Comparison of ENCODE assay signal across 9 cellular contexts in the genomic region with DNA sequence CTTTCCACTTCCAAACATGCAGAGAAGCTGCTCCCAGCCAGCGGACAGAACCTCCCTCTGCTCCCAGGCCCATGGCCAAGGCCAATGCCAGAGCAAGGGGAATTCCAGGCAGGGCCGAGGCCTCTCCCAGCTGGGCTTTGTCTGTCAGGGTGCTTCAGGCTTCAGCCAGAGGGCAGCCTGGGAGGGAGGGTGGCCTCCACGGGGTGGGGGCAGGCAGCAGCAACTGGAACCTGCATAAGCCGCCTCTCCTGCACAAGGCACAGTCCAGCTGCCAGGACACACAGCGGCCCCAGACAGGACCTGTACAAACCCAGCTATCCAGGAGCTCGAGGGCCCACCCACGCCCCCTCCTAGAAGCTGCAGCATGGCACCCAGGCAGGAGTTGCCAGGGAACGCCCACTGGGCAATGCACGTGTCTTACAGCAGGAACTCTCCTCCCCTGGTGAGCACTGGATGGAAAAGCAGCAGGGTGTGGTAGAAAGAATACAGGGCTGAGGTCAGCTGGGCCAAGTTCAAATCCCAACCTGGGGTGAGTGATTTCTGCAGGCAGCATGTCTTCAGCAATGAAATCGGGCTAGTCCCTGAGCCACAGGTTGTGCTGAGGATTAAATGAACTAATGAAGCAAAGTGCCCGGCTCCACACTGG. TPM values are rescaled to one million over a fixed set of nuclear protein-coding genes. Genes with fewer than 3 reads are reported as not detected.
DNase-seq lines count a peak whose midpoint lies in the region; ATAC-seq, FAIRE-seq and TF ChIP-seq lines count a peak whose summit lies in the region.
"Had no signal": no experiment of that assay in that cellular context is flagged by ENCODE, and none has a peak within 500 bp of the region (broad histone marks: within the 10 kb centered on the region; RNA-seq: fewer than 3 reads in every experiment).

No MANE protein-coding gene starts in this region.

- DNase-seq in Karpas-422 (no peak), bronchial epithelial cell (ENCODE audit: low read depth) (peak; percentile 69), left colon (peak; percentile 85 to 90), stomach (peak; percentile 75), NCI-H1694 treated with DMSO at 0.1 percent for 48 hours (lab: John Stamatoyannopoulos, UW) (no peak), NCI-H524 (lab: John Stamatoyannopoulos, UW) (no peak)
- DNase-seq in activated CD4-positive, alpha-beta T cell treated with anti-CD3 and anti-CD28 coated beads, Interleukin-2, amount 50 U/mL, for 48 hours: no peak
- no peak for DNase-seq in stimulated activated naive CD4-positive, alpha-beta T cell treated with Interleukin-2 at 50 U/mL for 16 hours (lab: John Stamatoyannopoulos, UW)

- FAIRE-seq in bronchial epithelial cell (lab: Jason Lieb, UNC): peak; percentile 76

- 21 to 33% (median 23%) methylated on average over 7 to 11 of the region's 11 CpGs for WGBS in stomach, 5 donors

- H3K9me3 ChIP-seq in Karpas-422 (ENCODE audit: low read length) (no peaks in the 10 kb centered on the region), stomach (no peaks in the 10 kb centered on the region)

- TF ChIP-seq CTCF in bronchial epithelial cell (IDR thresholded peaks at IDR 0.05; ENCODE audit: insufficient read depth, low read length, severe bottlenecking) (no peak), stomach (IDR thresholded peaks at IDR 0.05) (peak in 1 of 7 experiments; percentile 9)

- peaks cover 8% of the 10 kb centered on the region; the same call in 1 of the 2 replicates for H3K36me3 ChIP-seq in Karpas-422 (ENCODE audit: insufficient read depth, low read length)
- H3K36me3 ChIP-seq in bronchial epithelial cell (ENCODE audit: control insufficient read depth, insufficient read depth, low read length): peaks cover 3% of the 10 kb centered on the region
- H3K36me3 ChIP-seq in stomach: peaks cover 0 to 2% (median 0%) of the 10 kb centered on the region in 4 donors

- TF ChIP-seq POLR2A in stomach (IDR thresholded peaks at IDR 0.05): no peak

- peaks cover 24% of the 10 kb centered on the region; the same call in 1 of the 2 replicates for H4K20me1 ChIP-seq in Karpas-422 (ENCODE audit: insufficient read depth, low read depth, low read length)

- H3K4me1 ChIP-seq in Karpas-422 (ENCODE audit: low read length): peaks cover 93% of the 10 kb centered on the region
- H3K4me1 ChIP-seq in stomach: peaks cover 85 to 98% (median 98%) of the 10 kb centered on the region in 4 donors

- intact Hi-C loops in left colon (cut with DNase I, micrococcal nuclease): no loop called here
- intact Hi-C loops in stomach (cut with DNase I; ENCODE audit: low total_unique reads): loop anchor here (10.0 kb wide), 1 partner anchor 102 kb away; no protein-coding TSS in a partner anchor

- ATAC-seq in left colon: peak; percentile 84

- H3K27me3 ChIP-seq in Karpas-422 (ENCODE audit: low read length) (no peaks in the 10 kb centered on the region), bronchial epithelial cell (ENCODE audit: control insufficient read depth, insufficient read depth, low read length) (no peaks in the 10 kb centered on the region), stomach (no peaks in the 10 kb centered on the region)

- H3K9me2 ChIP-seq in Karpas-422 (replicated peaks; ENCODE audit: insufficient read depth, low read length): no peaks in the 10 kb centered on the region

- TF ChIP-seq EP300 in stomach (IDR thresholded peaks at IDR 0.05): peak; percentile 40

- no peak overlapping the region for H3K4me3 ChIP-seq in Karpas-422 (ENCODE audit: low read length)
- no peak overlapping the region for H3K4me3 ChIP-seq in bronchial epithelial cell (ENCODE audit: low read depth, low read length)
- H3K4me3 ChIP-seq in stomach: peak overlapping the region in 2 of 4 donors; percentile 4 to 26

- H3K27ac ChIP-seq in Karpas-422 (ENCODE audit: low read length) (peak overlapping the region; percentile 95), stomach (peak overlapping the region; percentile 31 to 89 (median 77))
- H3K27ac ChIP-seq: HL-60 had no signal

- peak overlapping the region; percentile 96 for H3K9ac ChIP-seq in Karpas-422 (ENCODE audit: low read length)

- H3K4me2 ChIP-seq in Karpas-422 (ENCODE audit: low read depth, low read length, poor library complexity, severe bottlenecking): peak overlapping the region; percentile 75

- H3K79me2 ChIP-seq in Karpas-422 (ENCODE audit: low read length): peaks cover 100% of the 10 kb centered on the region

- no peak overlapping the region for H2AFZ ChIP-seq in Karpas-422 (ENCODE audit: low read length)

RNA-seq across cellular contexts. Expression of gene FAM53B, which starts 7.6 kb away (rescaled TPM):
- total RNA-seq in Karpas-422 (2014; rRNA removed; shearing (Covaris generic); ENCODE audit: low replicate concordance): 72.5 and 148 TPM in 2 replicates
- total RNA-seq in bronchial epithelial cell (19.5 and 23.9 TPM in 2 replicates), left colon (10 to 100 TPM; 31.6 to 48.0 TPM), stomach (10 to 100 TPM in 4 of 5 donors, 1 to 10 TPM in 1; 9.4 to 46.9 (median 19.3) TPM)
- 1 to 10 TPM; 5.7 to 9.3 (median 8.2) TPM for polyA plus RNA-seq in stomach

RNA-seq across cellular contexts. Expression of gene EEF1AKMT2, which starts 55.1 kb away (rescaled TPM):
- total RNA-seq in Karpas-422 (2014; rRNA removed; shearing (Covaris generic); ENCODE audit: low replicate concordance): 24.9 and 38.3 TPM in 2 replicates
- 16.5 and 21.1 TPM in 2 replicates for total RNA-seq in bronchial epithelial cell
- 10 to 100 TPM; 15.6 to 18.0 TPM for total RNA-seq in left colon
- total RNA-seq in stomach: 10 to 100 TPM in 4 of 5 donors, 1 to 10 TPM in 1; 7.6 to 47.9 (median 18.0) TPM
- 10 to 100 TPM; 11.3 to 13.3 (median 11.6) TPM for polyA plus RNA-seq in stomach

Comparison
In these comparisons a context has a peak if more than half of its experiments do, and no peak if none do; other contexts are left out.
1. DNase-seq: peak in bronchial epithelial cell (single experiment), left colon (2 of 2) and stomach (single experiment); none in Karpas-422 (single experiment), activated CD4-positive, alpha-beta T cell treated with anti-CD3 and anti-CD28 coated beads, Interleukin-2, amount 50 U/mL, for 48 hours (0 of 2), NCI-H1694 treated with DMSO at 0.1 percent for 48 hours (single experiment), NCI-H524 (0 of 2) and stimulated activated naive CD4-positive, alpha-beta T cell treated with Interleukin-2 at 50 U/mL for 16 hours (single experiment).